In the genomic region with DNA sequence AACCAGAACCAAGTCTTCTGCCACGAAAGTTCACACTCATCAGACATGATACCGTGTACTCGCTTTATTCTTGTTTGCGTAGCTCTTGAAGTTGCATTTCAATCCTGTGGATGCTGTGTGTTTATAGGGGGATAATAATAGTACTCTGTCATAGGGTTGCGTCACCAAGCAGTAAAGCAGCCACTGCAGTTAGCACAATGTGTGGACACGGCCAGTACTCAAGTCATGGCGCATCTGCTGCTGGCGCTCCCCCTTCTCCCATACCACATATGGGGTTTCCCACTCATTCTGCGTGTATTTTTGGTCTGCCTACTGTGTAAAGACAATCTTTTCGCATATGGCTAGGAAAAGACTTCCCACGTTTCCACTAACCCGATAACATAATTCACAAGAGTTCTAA, we compare ENCODE assay signal across 12 cellular contexts. TPM values are rescaled to one million over a fixed set of nuclear protein-coding genes. Genes with fewer than 3 reads are reported as not detected.
A peak's percentile ranks its signal among the peaks of the same experiment; 100 is the strongest.
DNase-seq lines count a peak whose midpoint lies in the region; ATAC-seq, FAIRE-seq and TF ChIP-seq lines count a peak whose summit lies in the region.
"Had no signal": no experiment of that assay in that cellular context is flagged by ENCODE, and none has a peak within 500 bp of the region (broad histone marks: within the 10 kb centered on the region; RNA-seq: fewer than 3 reads in every experiment).

No MANE protein-coding gene starts in this region.

- peaks cover 20 to 28% of the 10 kb centered on the region in 2 donors for H3K4me1 Mint-ChIP-seq in natural killer cell

- 0 out of 2 replicates have a peak overlapping the region, but pooled peaks have one; percentile 97 for H3K27ac ChIP-seq in KMS-11
- no peak overlapping the region for H3K27ac ChIP-seq in K562 (ENCODE audit: extremely low read depth, low read depth, low read length)
- no peak overlapping the region for H3K27ac ChIP-seq in kidney (ENCODE audit: low read depth in 2 of 2, low read length in 2 of 2)

- H4K20me1 ChIP-seq in KMS-11 (ENCODE audit: insufficient read depth) (no peaks in the 10 kb centered on the region), K562 (replicated peaks; ENCODE audit: control insufficient read depth, insufficient read depth, low read length) (no peaks in the 10 kb centered on the region)

- intact Hi-C loops in K562 (cut with micrococcal nuclease) (loop anchor here (10.0 kb wide), 2 partner anchors 1387 to 1437 kb away; no protein-coding TSS in a partner anchor), natural killer cell (cut with micrococcal nuclease) (loop anchor here (2.0 kb wide), 1 partner anchor 13 kb away; no protein-coding TSS in a partner anchor), kidney (cut with DNase I) (no loop called here)

- H3K9me3 Mint-ChIP-seq in natural killer cell = no peaks in the 10 kb centered on the region

- DNase-seq in Ammon's horn (ENCODE audit: low spot score) = peak; percentile 48
- DNase-seq in K562 (ENCODE audit: extremely low read depth in 1 of 4, low spot score in 3 of 4) = no peak
- DNase-seq in natural killer cell = no peak
- no peak for DNase-seq in left lobe of liver (ENCODE audit: low spot score)
- no peak for DNase-seq in kidney
- DNase-seq in HTR-8/SVneo (ENCODE audit: insufficient read length, low spot score) = no peak
- DNase-seq: activated gamma-delta T cell treated with Interleukin-2 at 50 U/mL for 16 hours, foreskin keratinocyte, KBM-7 had no signal

- TF ChIP-seq CTCF in KMS-11 (conservative IDR thresholded peaks at IDR 0.05; ENCODE audit: low read depth, low read length) = no peak
- TF ChIP-seq CTCF in K562 (IDR thresholded peaks at IDR 0.05 in 2 of 3, conservative IDR thresholded peaks at IDR 0.05 in 1 of 3; ENCODE audit: insufficient read depth in 2 of 3, low read depth in 1 of 3, low read length in 3 of 3) = no peak
- no peak for TF ChIP-seq CTCF in natural killer cell (IDR thresholded peaks at IDR 0.05)
- no peak for TF ChIP-seq CTCF in kidney (IDR thresholded peaks at IDR 0.05; ENCODE audit: borderline replicate concordance, extremely low read depth, insufficient read depth)

- H3K4me3 Mint-ChIP-seq in natural killer cell = peak overlapping the region; percentile 94

- H3K36me3 Mint-ChIP-seq in natural killer cell = peaks cover 4% of the 10 kb centered on the region

- POLR2A ChIA-PET in K562 (lab: Yijun Ruan, JAX) = interaction anchor here (0.6 kb wide), 1 partner anchor 252 kb away, joined by 4 read pairs; no protein-coding TSS in a partner anchor

- peaks cover 16% of the 10 kb centered on the region for H3K4me1 ChIP-seq in KMS-11 (ENCODE audit: low read depth, poor library complexity, severe bottlenecking)
- H3K4me1 ChIP-seq in K562 (replicated peaks in 1 of 2; ENCODE audit: control insufficient read depth in 2 of 2, insufficient read depth in 2 of 2, low read length in 2 of 2) = peaks cover 5 to 19% of the 10 kb centered on the region in 2 experiments; a peak in 3 of 5 replicates
- peaks cover 0 to 8% of the 10 kb centered on the region in 2 donors for H3K4me1 ChIP-seq in kidney (ENCODE audit: control insufficient read depth in 1 of 2, insufficient read depth in 1 of 2, low read depth in 1 of 2, low read length in 2 of 2)
- H3K4me1 ChIP-seq: foreskin keratinocyte had no signal

- FAIRE-seq in K562 (lab: Jason Lieb, UNC) (no peak), kidney (lab: Jason Lieb, UNC) (no peak), HTR-8/SVneo (lab: Jason Lieb, UNC) (no peak)

- H3K9me1 ChIP-seq in K562 (ENCODE audit: control insufficient read depth, insufficient read depth, low read length) = no peaks in the 10 kb centered on the region

- H3K27ac Mint-ChIP-seq in natural killer cell = peak overlapping the region; percentile 95 to 96

- 87% methylated on average over 12 of the region's 12 CpGs for WGBS in K562 (ENCODE audit: insufficient coverage, low coverage, missing lambda C conversion rate)

- no peak for TF ChIP-seq EP300 in K562 (IDR thresholded peaks at IDR 0.05; ENCODE audit: low read length)

- H2AFZ ChIP-seq in KMS-11 (ENCODE audit: low read depth) (peak overlapping the region; percentile 68; the same call in 1 of the 2 replicates), K562 (ENCODE audit: low read depth, low read length) (peak overlapping the region; percentile 98)

- H3K4me3 ChIP-seq in KMS-11 (IDR thresholded peaks at IDR 0.05; ENCODE audit: insufficient read depth, low read depth, low read length) (no peak overlapping the region), K562 (no peak overlapping the region), kidney (ENCODE audit: low read length in 2 of 2) (no peak overlapping the region)

- H3K36me3 ChIP-seq in KMS-11 (ENCODE audit: insufficient read depth) = no peaks in the 10 kb centered on the region
- H3K36me3 ChIP-seq in K562 (ENCODE audit: control insufficient read depth, insufficient read depth, low read length) = peaks cover 6% of the 10 kb centered on the region; the same call in 2 of the 3 replicates
- H3K36me3 ChIP-seq in kidney (ENCODE audit: control insufficient read depth in 1 of 2, insufficient read depth in 2 of 2, low read length in 2 of 2) = no peaks in the 10 kb centered on the region

- no TSS peak for BruUV-seq in K562 (replicated peaks; lab: Mats Ljungman, UMichigan)

- H3K27me3 ChIP-seq in KMS-11 (ENCODE audit: insufficient read depth, low read depth) = no peaks in the 10 kb centered on the region
- H3K27me3 ChIP-seq in K562 (ENCODE audit: control insufficient read depth in 2 of 2, insufficient read depth in 2 of 2, low read length in 2 of 2) = no peaks in the 10 kb centered on the region

- ATAC-seq in K562 (no peak), natural killer cell (no peak), left lobe of liver (no peak), GM21825 (IDR thresholded peaks at IDR 0.05; ENCODE audit: unreplicated experiment) (no peak)
- ATAC-seq: activated CD4-positive, CD25-positive, alpha-beta regulatory T cell treated with anti-CD3 and anti-CD28 coated beads, Interleukin-2, amount 50 U/mL, for 24 hours had no signal

- in situ Hi-C loops in K562 (cut with MboI) = loop anchor here (25.0 kb wide), 1 partner anchor 1440 kb away; a partner anchor contains a TSS

- CTCF ChIA-PET in K562 (lab: Yijun Ruan, JAX; ENCODE audit: low intra/inter-chr PET ratio) = no interaction called here

- H3K4me2 ChIP-seq in KMS-11 (peak overlapping the region; percentile 49), K562 (ENCODE audit: insufficient read depth, low read length) (no peak overlapping the region)

- H3K9ac ChIP-seq in KMS-11 (no peak overlapping the region), K562 (ENCODE audit: insufficient read depth in 1 of 2, low read depth in 2 of 2, low read length in 2 of 2) (0 out of 4 replicates have a peak overlapping the region, but pooled peaks of 1 of the 2 experiments have one; percentile 90), kidney (ENCODE audit: low read length in 2 of 2) (no peak overlapping the region)

- H3K79me2 ChIP-seq in KMS-11 (ENCODE audit: insufficient read depth, low read depth) (peaks cover 11% of the 10 kb centered on the region; the same call in 1 of the 2 replicates), K562 (ENCODE audit: control insufficient read depth, insufficient read depth, low read length) (peaks cover 10% of the 10 kb centered on the region; the same call in 2 of the 3 replicates)

- peaks cover 13 to 38% of the 10 kb centered on the region in 2 donors for H3K27me3 Mint-ChIP-seq in natural killer cell (ENCODE audit: low read depth in 2 of 2)

- no peak for TF ChIP-seq RAD21 in K562 (CRISPR knock-in tag; conservative IDR thresholded peaks at IDR 0.05 in 1 of 2, IDR thresholded peaks at IDR 0.05 in 1 of 2)

- H3K9me3 ChIP-seq in K562 (replicated peaks; ENCODE audit: control insufficient read depth, insufficient read depth, low read depth, low read length) (no peaks in the 10 kb centered on the region), kidney (ENCODE audit: control insufficient read depth in 1 of 2, low read length in 2 of 2) (no peaks in the 10 kb centered on the region)

- TF ChIP-seq POLR2A in K562 (conservative IDR thresholded peaks at IDR 0.05) = no peak

TF ChIP-seq in K562, 482 proteins besides CTCF, POLR2A, EP300 and RAD21 (continues in another document):
- TF ChIP-seq KAT8 (IDR thresholded peaks at IDR 0.05; ENCODE audit: low read depth) = no peak
- TF ChIP-seq, protein P1, sequence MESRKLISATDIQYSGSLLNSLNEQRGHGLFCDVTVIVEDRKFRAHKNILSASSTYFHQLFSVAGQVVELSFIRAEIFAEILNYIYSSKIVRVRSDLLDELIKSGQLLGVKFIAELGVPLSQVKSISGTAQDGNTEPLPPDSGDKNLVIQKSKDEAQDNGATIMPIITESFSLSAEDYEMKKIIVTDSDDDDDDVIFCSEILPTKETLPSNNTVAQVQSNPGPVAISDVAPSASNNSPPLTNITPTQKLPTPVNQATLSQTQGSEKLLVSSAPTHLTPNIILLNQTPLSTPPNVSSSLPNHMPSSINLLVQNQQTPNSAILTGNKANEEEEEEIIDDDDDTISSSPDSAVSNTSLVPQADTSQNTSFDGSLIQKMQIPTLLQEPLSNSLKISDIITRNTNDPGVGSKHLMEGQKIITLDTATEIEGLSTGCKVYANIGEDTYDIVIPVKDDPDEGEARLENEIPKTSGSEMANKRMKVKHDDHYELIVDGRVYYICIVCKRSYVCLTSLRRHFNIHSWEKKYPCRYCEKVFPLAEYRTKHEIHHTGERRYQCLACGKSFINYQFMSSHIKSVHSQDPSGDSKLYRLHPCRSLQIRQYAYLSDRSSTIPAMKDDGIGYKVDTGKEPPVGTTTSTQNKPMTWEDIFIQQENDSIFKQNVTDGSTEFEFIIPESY (CRISPR knock-in tag; IDR thresholded peaks at IDR 0.05) = peak; percentile 83

RNA-seq across cellular contexts. Expression of a gene that starts 2.1 kb away (rescaled TPM):
- total RNA-seq in K562 (2011; cell fraction: chromatin; rRNA removed; ENCODE audit: low replicate concordance) = 9.8 and 23.7 TPM in 2 replicates
- total RNA-seq in K562 (2011; cell fraction: nucleolus; rRNA removed) = 11.3 and 13.4 TPM in 2 replicates
- total RNA-seq in K562 (2011; cell fraction: nucleoplasm; rRNA removed) = 15.7 and 16.8 TPM in 2 replicates
- 7.0 and 7.1 TPM in 2 replicates for total RNA-seq in K562 (2014; rRNA removed)
- total RNA-seq in K562 (2014; rRNA removed; fragmentation: Illumina TruSeq; extraction: Trizol) = 9.2 and 9.9 TPM in 2 replicates
- 11.0 and 11.7 TPM in 2 replicates for total RNA-seq in K562 (2015; rRNA removed; fragmentation: Illumina TruSeq; extraction: Trizol)
- 8.5 and 9.0 TPM in 2 replicates for total RNA-seq in K562 (2021)
- polyA plus RNA-seq in K562 (2011; rRNA removed) = 11.1 and 12.6 TPM in 2 replicates
- polyA plus RNA-seq in K562 (2011; cell fraction: cytosol; rRNA removed) = 2.2 and 5.5 TPM in 2 replicates
- polyA plus RNA-seq in K562 (2011; cell fraction: nucleus; rRNA removed) = 12.8 and 18.0 TPM in 2 replicates
- 5.6 TPM in 2 replicates for polyA plus RNA-seq in K562 (2012)
- polyA plus RNA-seq in K562 (2014; fragmentation: Illumina TruSeq; extraction: Trizol) = 7.8 and 9.6 TPM in 2 replicates
- polyA plus RNA-seq in K562 (2014; fragmentation: Nextera tagmentation; extraction: Ambion mirVana) = 1 to 10 TPM; 2.8 to 3.3 TPM
- polyA plus RNA-seq in K562 (2014; rRNA removed) = 6.2 and 7.5 TPM in 2 replicates
- 14.9 and 21.3 TPM in 2 replicates for polyA minus RNA-seq in K562 (2011; rRNA and poly(A)+ RNA removed)
- polyA minus RNA-seq in K562 (2011; cell fraction: cytosol; rRNA and poly(A)+ RNA removed) = 5.9 and 6.2 TPM in 2 replicates
- polyA minus RNA-seq in K562 (2011; cell fraction: nucleus; rRNA and poly(A)+ RNA removed) = 12.4 and 29.0 TPM in 2 replicates
- 10 to 100 TPM; 24.7 to 25.9 (median 25.5) TPM for total RNA-seq in natural killer cell
- 7.7 TPM for total RNA-seq in left lobe of liver
- total RNA-seq in kidney = 17.5 TPM
- 6.7 TPM for polyA plus RNA-seq in kidney (ENCODE audit: insufficient read depth, low read depth, low replicate concordance)
